12 cellular contexts compared by ENCODE assay signal in genomic region chr18:56652802-56653201, GRCh38. TPM values are rescaled to one million over a fixed set of nuclear protein-coding genes. Genes with fewer than 3 reads are reported as not detected.
DNase-seq lines count a peak whose midpoint lies in the region; ATAC-seq and TF ChIP-seq lines count a peak whose summit lies in the region.
"Had no signal": no experiment of that assay in that cellular context is flagged by ENCODE, and none has a peak within 500 bp of the region (broad histone marks: within the 10 kb centered on the region; RNA-seq: fewer than 3 reads in every experiment).

No MANE protein-coding gene starts in this region.

- CTCF ChIA-PET in activated CD4-positive, alpha-beta T cell treated with anti-CD3 and anti-CD28 coated beads for 36 hours (lab: Charles Lee) = interaction anchor here (0.7 kb wide), 1 partner anchor 997 kb away, joined by 3 read pairs; no protein-coding TSS in a partner anchor

- intact Hi-C loops in activated CD4-positive, alpha-beta T cell treated with anti-CD3 and anti-CD28 coated beads for 36 hours (cut with DNase I, micrococcal nuclease) = loop anchor here in 1 of 2 experiments (10.0 kb wide), 1 partner anchor 352 kb away; no protein-coding TSS in a partner anchor
- intact Hi-C loops in activated T-helper 1 cell treated with anti-CD3 and anti-CD28 coated beads, Interleukin-12 subunit alpha, Interleukin-12 subunit beta, Interleukin-2, Interleukin-4 antibody, amounts not matched to agents 30 ng/mL and 10 ng/mL and 1 ng/mL, durations not matched to agents 14 hours and 24 hours and 36 hours (cut with micrococcal nuclease) = loop anchor here (5.0 kb wide), 1 partner anchor 979 kb away; no protein-coding TSS in a partner anchor

- peak overlapping the region; percentile 99 for H3K4me2 ChIP-seq in neural cell (ENCODE audit: low read length)

- POLR2A ChIA-PET in activated CD4-positive, alpha-beta T cell treated with anti-CD3 and anti-CD28 coated beads for 36 hours (lab: Charles Lee) = interaction anchor here (1.1 kb wide), 1 partner anchor 56 kb away, joined by 3 read pairs; no protein-coding TSS in a partner anchor

- H3K4me3 ChIP-seq in NB4 (ENCODE audit: low read depth, low read length) (peak overlapping the region; percentile 76), neural cell (ENCODE audit: low read length) (peak overlapping the region; percentile 79)

- TF ChIP-seq EP300 in neural cell (conservative IDR thresholded peaks at IDR 0.05; ENCODE audit: poor library complexity, severe bottlenecking) = no peak

- no peak overlapping the region for H3K9ac ChIP-seq in neural cell (ENCODE audit: low read length)

- peaks cover 38% of the 10 kb centered on the region for H3K4me1 Mint-ChIP-seq in activated CD4-positive, alpha-beta T cell treated with anti-CD3 and anti-CD28 coated beads for 36 hours
- H3K4me1 Mint-ChIP-seq in activated T-helper 1 cell treated with anti-CD3 and anti-CD28 coated beads, Interleukin-12 subunit alpha, Interleukin-12 subunit beta, Interleukin-2, Interleukin-4 antibody, amounts not matched to agents 30 ng/mL and 10 ng/mL and 1 ng/mL, durations not matched to agents 14 hours and 24 hours and 36 hours (ENCODE audit: low read depth) = peaks cover 60% of the 10 kb centered on the region

- H3K27ac ChIP-seq in neural cell (ENCODE audit: low read length) = no peak overlapping the region
- H3K27ac ChIP-seq: foreskin keratinocyte, ovary had no signal

- H3F3A ChIP-seq in neural cell (ENCODE audit: insufficient read depth, low read length, poor library complexity, severe bottlenecking) = no peaks in the 10 kb centered on the region

- H3K9me3 Mint-ChIP-seq in activated CD4-positive, alpha-beta T cell treated with anti-CD3 and anti-CD28 coated beads for 36 hours (ENCODE audit: low read depth) = no peaks in the 10 kb centered on the region
- H3K9me3 Mint-ChIP-seq in activated T-helper 1 cell treated with anti-CD3 and anti-CD28 coated beads, Interleukin-12 subunit alpha, Interleukin-12 subunit beta, Interleukin-2, Interleukin-4 antibody, amounts not matched to agents 30 ng/mL and 10 ng/mL and 1 ng/mL, durations not matched to agents 14 hours and 24 hours and 36 hours = peaks cover 4% of the 10 kb centered on the region

- H3K27me3 Mint-ChIP-seq in activated CD4-positive, alpha-beta T cell treated with anti-CD3 and anti-CD28 coated beads for 36 hours = no peaks in the 10 kb centered on the region
- no peaks in the 10 kb centered on the region for H3K27me3 Mint-ChIP-seq in activated T-helper 1 cell treated with anti-CD3 and anti-CD28 coated beads, Interleukin-12 subunit alpha, Interleukin-12 subunit beta, Interleukin-2, Interleukin-4 antibody, amounts not matched to agents 30 ng/mL and 10 ng/mL and 1 ng/mL, durations not matched to agents 14 hours and 24 hours and 36 hours (ENCODE audit: insufficient read depth)

- no peak overlapping the region for H2AFZ ChIP-seq in neural cell (ENCODE audit: low read depth, low read length)

- TF ChIP-seq CTCF in NB4 (IDR thresholded peaks at IDR 0.05; ENCODE audit: low read depth, low read length) = no peak
- TF ChIP-seq CTCF in neural cell (IDR thresholded peaks at IDR 0.05; ENCODE audit: poor library complexity, severe bottlenecking) = no peak

- no peaks in the 10 kb centered on the region for H3K27me3 ChIP-seq in neural cell (ENCODE audit: insufficient read depth, low read depth, low read length)
- H3K27me3 ChIP-seq: dorsolateral prefrontal cortex, foreskin keratinocyte, ovary had no signal

- H3K9me2 ChIP-seq in neural cell (ENCODE audit: insufficient read depth, low read length) = no peaks in the 10 kb centered on the region

- TF ChIP-seq POLR2A in NB4 (IDR thresholded peaks at IDR 0.05; ENCODE audit: extremely low read depth, insufficient read length) = no peak

- peak overlapping the region; percentile 89 for H3K4me3 Mint-ChIP-seq in activated CD4-positive, alpha-beta T cell treated with anti-CD3 and anti-CD28 coated beads for 36 hours
- peak overlapping the region; percentile 64 for H3K4me3 Mint-ChIP-seq in activated T-helper 1 cell treated with anti-CD3 and anti-CD28 coated beads, Interleukin-12 subunit alpha, Interleukin-12 subunit beta, Interleukin-2, Interleukin-4 antibody, amounts not matched to agents 30 ng/mL and 10 ng/mL and 1 ng/mL, durations not matched to agents 14 hours and 24 hours and 36 hours

- H3K79me2 ChIP-seq in neural cell (replicated peaks; ENCODE audit: insufficient read depth, low read length) = peaks cover 39% of the 10 kb centered on the region

- ATAC-seq in activated CD4-positive, alpha-beta T cell treated with anti-CD3 and anti-CD28 coated beads for 36 hours = no peak
- no peak for ATAC-seq in HG02938 (IDR thresholded peaks at IDR 0.05; ENCODE audit: unreplicated experiment)
- no peak for ATAC-seq in HG02623 (IDR thresholded peaks at IDR 0.05; ENCODE audit: unreplicated experiment)
- ATAC-seq: foreskin keratinocyte had no signal

- TF ChIP-seq RAD21 in neural cell (conservative IDR thresholded peaks at IDR 0.05) = no peak

- no peaks in the 10 kb centered on the region for H3K36me3 ChIP-seq in neural cell (ENCODE audit: insufficient read depth, low read length)
- H3K36me3 ChIP-seq: ovary had no signal

- no peak for DNase-seq in activated CD4-positive, alpha-beta T cell treated with anti-CD3 and anti-CD28 coated beads for 36 hours
- DNase-seq in activated CD4-positive, alpha-beta T cell treated with anti-CD3 and anti-CD28 coated beads for 1 hour = no peak
- DNase-seq in NB4 (ENCODE audit: low read depth) = no peak
- DNase-seq in activated T-helper 1 cell treated with anti-CD3 and anti-CD28 coated beads, Interleukin-12 subunit alpha, Interleukin-12 subunit beta, Interleukin-2, Interleukin-4 antibody, amounts not matched to agents 30 ng/mL and 10 ng/mL and 1 ng/mL, durations not matched to agents 14 hours and 24 hours and 36 hours (ENCODE audit: low spot score) = no peak
- DNase-seq in stimulated activated CD4-positive, alpha-beta T cell treated with anti-CD3 and anti-CD28 coated beads, Interleukin-15, amount 100 ng/mL, for 24 hours = no peak
- DNase-seq: dorsolateral prefrontal cortex, foreskin keratinocyte, NCI-H187, ovary had no signal

- H3K27ac Mint-ChIP-seq in activated CD4-positive, alpha-beta T cell treated with anti-CD3 and anti-CD28 coated beads for 36 hours = peak overlapping the region; percentile 87
- peak overlapping the region; percentile 62 for H3K27ac Mint-ChIP-seq in activated T-helper 1 cell treated with anti-CD3 and anti-CD28 coated beads, Interleukin-12 subunit alpha, Interleukin-12 subunit beta, Interleukin-2, Interleukin-4 antibody, amounts not matched to agents 30 ng/mL and 10 ng/mL and 1 ng/mL, durations not matched to agents 14 hours and 24 hours and 36 hours

- H3K9me3 ChIP-seq in neural cell (ENCODE audit: low read length) = no peaks in the 10 kb centered on the region
- H3K9me3 ChIP-seq: ovary had no signal

- H3K36me3 Mint-ChIP-seq in activated CD4-positive, alpha-beta T cell treated with anti-CD3 and anti-CD28 coated beads for 36 hours (ENCODE audit: low read depth) = peaks cover 4% of the 10 kb centered on the region
- peaks cover 8% of the 10 kb centered on the region for H3K36me3 Mint-ChIP-seq in activated T-helper 1 cell treated with anti-CD3 and anti-CD28 coated beads, Interleukin-12 subunit alpha, Interleukin-12 subunit beta, Interleukin-2, Interleukin-4 antibody, amounts not matched to agents 30 ng/mL and 10 ng/mL and 1 ng/mL, durations not matched to agents 14 hours and 24 hours and 36 hours (ENCODE audit: low read depth)

- H4K20me1 ChIP-seq in neural cell (ENCODE audit: insufficient read depth) = no peaks in the 10 kb centered on the region

TF ChIP-seq in neural cell, 6 proteins besides CTCF, POLR2A, EP300 and RAD21 (continues in another document):
- TF ChIP-seq REST (IDR thresholded peaks at IDR 0.05; ENCODE audit: borderline replicate concordance) (no peak), POLR2AphosphoS5 (IDR thresholded peaks at IDR 0.05) (no peak), MXI1 (conservative IDR thresholded peaks at IDR 0.05; ENCODE audit: poor library complexity, severe bottlenecking) (no peak), EZH2 (IDR thresholded peaks at IDR 0.05; ENCODE audit: borderline replicate concordance, insufficient read depth, low read length, poor library complexity, severe bottlenecking) (no peak)

RNA-seq across cellular contexts. Expression of gene WDR7, which starts 1.6 kb away (rescaled TPM):
- total RNA-seq in activated CD4-positive, alpha-beta T cell treated with anti-CD3 and anti-CD28 coated beads for 36 hours = 10 to 100 TPM; 21.5 to 23.1 TPM
- 28.4 and 32.2 TPM in 2 replicates for total RNA-seq in activated T-helper 1 cell treated with anti-CD3 and anti-CD28 coated beads, Interleukin-12 subunit alpha, Interleukin-12 subunit beta, Interleukin-2, Interleukin-4 antibody, amounts not matched to agents 30 ng/mL and 10 ng/mL and 1 ng/mL, durations not matched to agents 14 hours and 24 hours and 36 hours
- polyA plus RNA-seq in neural cell = 14.2 and 15.1 TPM in 2 replicates
- polyA minus RNA-seq in neural cell = 129 and 144 TPM in 2 replicates

RNA-seq across cellular contexts. Expression of gene TXNL1, which starts 14.4 kb away (rescaled TPM):
- 10 to 100 TPM; 75.3 to 87.0 TPM for total RNA-seq in activated CD4-positive, alpha-beta T cell treated with anti-CD3 and anti-CD28 coated beads for 36 hours
- 94.2 and 100 TPM in 2 replicates for total RNA-seq in activated T-helper 1 cell treated with anti-CD3 and anti-CD28 coated beads, Interleukin-12 subunit alpha, Interleukin-12 subunit beta, Interleukin-2, Interleukin-4 antibody, amounts not matched to agents 30 ng/mL and 10 ng/mL and 1 ng/mL, durations not matched to agents 14 hours and 24 hours and 36 hours
- polyA plus RNA-seq in neural cell = 68.3 and 84.7 TPM in 2 replicates
- polyA minus RNA-seq in neural cell = 61.4 and 82.3 TPM in 2 replicates
